17 cellular contexts compared by ENCODE assay signal in genomic region chr2:127426501-127427354, GRCh38. TPM values are rescaled to one million over a fixed set of nuclear protein-coding genes. Genes with fewer than 3 reads are reported as not detected.
DNase-seq lines count a peak whose midpoint lies in the region; ATAC-seq, FAIRE-seq and TF ChIP-seq lines count a peak whose summit lies in the region.
"Had no signal": no experiment of that assay in that cellular context is flagged by ENCODE, and none has a peak within 500 bp of the region (broad histone marks: within the 10 kb centered on the region; RNA-seq: fewer than 3 reads in every experiment).

No MANE protein-coding gene starts in this region.

- no peak for FAIRE-seq in H1 (lab: Jason Lieb, UNC)
- FAIRE-seq: D721Med, G401.6, GM12892, HTR-8/SVneo had no signal

- no peaks in the 10 kb centered on the region for H3K9me3 ChIP-seq in H1 (ENCODE audit: insufficient read depth in 2 of 2, low read depth in 1 of 2, low read length in 1 of 2)
- H3K9me3 ChIP-seq in testis = no peaks in the 10 kb centered on the region
- H3K9me3 ChIP-seq in gastrocnemius medialis = no peaks in the 10 kb centered on the region
- H3K9me3 ChIP-seq: Caco-2 had no signal

- 0 out of 2 replicates have a peak overlapping the region, but pooled peaks have one; percentile 18 for H2BK20ac ChIP-seq in H1 (ENCODE audit: low read length)

- H3K4me2 ChIP-seq in H1 (ENCODE audit: insufficient read depth in 1 of 2, low read depth in 2 of 2, low read length in 2 of 2) = no peak overlapping the region

- in situ Hi-C loops in gastrocnemius medialis (cut with MboI; ENCODE audit: low sequenced_read_pairs in 4 of 4) = no loop called here

- TF ChIP-seq CTCF in H1 (IDR thresholded peaks at IDR 0.05; ENCODE audit: control extremely low read depth in 1 of 3, insufficient read depth in 1 of 3, low read depth in 1 of 3, low read length in 3 of 3) (no peak), testis (IDR thresholded peaks at IDR 0.05) (no peak), gastrocnemius medialis (IDR thresholded peaks at IDR 0.05 in 4 of 5, conservative IDR thresholded peaks at IDR 0.05 in 1 of 5) (no peak)

- H3K23me2 ChIP-seq in H1 (ENCODE audit: low read depth, low read length) = peaks cover 12% of the 10 kb centered on the region

- H4K5ac ChIP-seq in H1 (ENCODE audit: insufficient read length, low read depth, low read length) = no peak overlapping the region

- no peak overlapping the region for H3K4ac ChIP-seq in H1 (replicated peaks; ENCODE audit: insufficient read length, low read depth, low read length)

- H3K4me3 ChIP-seq in H1 (ENCODE audit: extremely low read depth in 1 of 4, insufficient read depth in 2 of 4, low read depth in 3 of 4, low read length in 4 of 4) = no peak overlapping the region
- no peak overlapping the region for H3K4me3 ChIP-seq in testis
- H3K4me3 ChIP-seq in gastrocnemius medialis = no peak overlapping the region

- H3K36me3 ChIP-seq in H1 (ENCODE audit: control insufficient read depth in 2 of 4, insufficient read depth in 4 of 4, low read length in 3 of 4) (no peaks in the 10 kb centered on the region), testis (ENCODE audit: low read depth, missing control alignments) (no peaks in the 10 kb centered on the region), gastrocnemius medialis (no peaks in the 10 kb centered on the region)

- CTCF ChIA-PET in H1 (lab: Charles Lee; ENCODE audit: partially characterized antibody) = interaction anchor here (1.5 to 9.2 kb wide), 3 partner anchors 9 to 38 kb away, joined by 3 to 74 read pairs (median 46); partner anchors contain the start of gene PROC

- peak; percentile 10 for ATAC-seq in Right ventricle myocardium inferior
- no peak for ATAC-seq in left cardiac atrium
- no peak for ATAC-seq in gastrocnemius medialis

- H4K8ac ChIP-seq in H1 (ENCODE audit: extremely low read depth, insufficient read depth, low read length) = no peak overlapping the region

- H3K27ac ChIP-seq in H1 (ENCODE audit: low read depth, low read length) (no peak overlapping the region), testis (no peak overlapping the region), gastrocnemius medialis (no peak overlapping the region)
- H3K27ac ChIP-seq: C4-2B had no signal

- no peak for DNase-seq in Right ventricle myocardium inferior (ENCODE audit: missing footprints)
- DNase-seq in left cardiac atrium = no peak
- peak; percentile 1 for DNase-seq in AG08396 (ENCODE audit: low spot score)
- DNase-seq in H1 (ENCODE audit: low read depth in 1 of 2, low spot score in 2 of 2) = peak in 1 of 2 experiments; percentile 39
- peak; percentile 9 for DNase-seq in testis
- DNase-seq in gastrocnemius medialis = no peak
- DNase-seq: AML-193; Caco-2; CD4-positive, alpha-beta T cell; GOT3; H9 had no signal

- POLR2A ChIA-PET in H1 (lab: Charles Lee; ENCODE audit: partially characterized antibody) = interaction anchor here (0.6 kb wide), 1 partner anchor 153 kb away, joined by 3 read pairs; no protein-coding TSS in a partner anchor

- H3K4me1 ChIP-seq in H1 (replicated peaks in 1 of 4; ENCODE audit: control insufficient read depth in 3 of 4, insufficient read depth in 4 of 4, low read length in 3 of 4) (peaks cover 0 to 13% (median 5%) of the 10 kb centered on the region in 4 experiments; a peak in 5 of 7 replicates), testis (peaks cover 8% of the 10 kb centered on the region), gastrocnemius medialis (peaks cover 7% of the 10 kb centered on the region in 2 donors)
- H3K4me1 ChIP-seq: Caco-2 had no signal

- TF ChIP-seq RAD21 in H1 (IDR thresholded peaks at IDR 0.05 in 1 of 2, conservative IDR thresholded peaks at IDR 0.05 in 1 of 2; ENCODE audit: low read depth in 2 of 2, low read length in 2 of 2) = no peak

- 81% methylated on average over 8 of the region's 10 CpGs; no CpG with 5 or more reads in 1 of the 2 experiments for WGBS in H1 (ENCODE audit: extremely low coverage in 1 of 2, insufficient coverage in 1 of 2, insufficient read length in 1 of 2, insufficient replicate concordance in 2 of 2, low coverage in 1 of 2, low lambda C conversion rate in 2 of 2, missing lambda C conversion rate in 1 of 2), 2 experiments
- WGBS in testis, 2 donors = 88 to 96% methylated on average over 8 to 10 of the region's 10 CpGs

- no peak overlapping the region for H2BK12ac ChIP-seq in H1 (ENCODE audit: low read depth, low read length)

- H2BK15ac ChIP-seq in H1 (ENCODE audit: low read length) = 0 out of 2 replicates have a peak overlapping the region, but pooled peaks have one; percentile 88

- H3K23ac ChIP-seq in H1 (ENCODE audit: insufficient read length) = no peak overlapping the region

- no peak overlapping the region for H3K14ac ChIP-seq in H1 (ENCODE audit: insufficient read length)

- H3K9ac ChIP-seq in H1 (replicated peaks in 1 of 4; ENCODE audit: extremely low read depth in 1 of 4, low read depth in 3 of 4, low read length in 3 of 4) = no peak overlapping the region

- intact Hi-C loops in Right ventricle myocardium inferior (cut with DNase I) (no loop called here), left cardiac atrium (cut with DNase I) (no loop called here), testis (cut with DNase I; ENCODE audit: low total_unique reads) (no loop called here), gastrocnemius medialis (cut with DNase I; ENCODE audit: low total_unique reads) (no loop called here)

- H2BK120ac ChIP-seq in H1 (replicated peaks; ENCODE audit: low read depth, low read length) = no peak overlapping the region

- no peaks in the 10 kb centered on the region for H4K20me1 ChIP-seq in H1 (replicated peaks in 1 of 2; ENCODE audit: control insufficient read depth in 1 of 2, insufficient read depth in 2 of 2, low read length in 2 of 2)

- H2AFZ ChIP-seq in H1 (ENCODE audit: low read length) = no peak overlapping the region

- H4K91ac ChIP-seq in H1 (replicated peaks; ENCODE audit: insufficient read length, low read length) = no peak overlapping the region

- H3K79me1 ChIP-seq in H1 (ENCODE audit: low read depth, low read length) = no peaks in the 10 kb centered on the region

- no peak overlapping the region for H2AK5ac ChIP-seq in H1 (ENCODE audit: low read depth, low read length)

- no peak overlapping the region for H3K56ac ChIP-seq in H1 (replicated peaks; ENCODE audit: insufficient read length, low read depth, low read length)

- H3K27me3 ChIP-seq in H1 (replicated peaks in 1 of 4; ENCODE audit: control insufficient read depth in 3 of 4, extremely low read depth in 1 of 4, insufficient read depth in 3 of 4, low read length in 3 of 4) (peaks cover 0 to 26% (median 22%) of the 10 kb centered on the region in 4 experiments; a peak in 6 of 7 replicates), testis (no peaks in the 10 kb centered on the region), gastrocnemius medialis (peaks cover 24 to 31% (median 28%) of the 10 kb centered on the region in 3 donors)

- TF ChIP-seq POLR2A in H1 (IDR thresholded peaks at IDR 0.05; ENCODE audit: control extremely low read depth in 1 of 2, low read depth in 2 of 2, low read length in 2 of 2) (no peak), testis (IDR thresholded peaks at IDR 0.05) (no peak), gastrocnemius medialis (IDR thresholded peaks at IDR 0.05) (no peak)

- no peak overlapping the region for H3K18ac ChIP-seq in H1 (ENCODE audit: extremely low read depth, low read length)

- H3K79me2 ChIP-seq in H1 (ENCODE audit: control insufficient read depth in 1 of 2, insufficient read depth in 2 of 2, low read length in 2 of 2) = no peaks in the 10 kb centered on the region

- H2BK5ac ChIP-seq in H1 (ENCODE audit: low read depth, low read length) = no peak overlapping the region

- no peak for TF ChIP-seq EP300 in H1 (IDR thresholded peaks at IDR 0.05; ENCODE audit: borderline replicate concordance in 1 of 2, low read depth in 2 of 2, low read length in 2 of 2)

TF ChIP-seq in H1, 55 proteins besides CTCF, POLR2A, EP300 and RAD21 (continues in another document):
- TF ChIP-seq SP2 (IDR thresholded peaks at IDR 0.05; ENCODE audit: low read length) (no peak), MAFK (IDR thresholded peaks at IDR 0.05; ENCODE audit: low read depth, low read length) (no peak), EGR1 (IDR thresholded peaks at IDR 0.05; ENCODE audit: borderline replicate concordance, low read depth, low read length) (no peak), JUND (IDR thresholded peaks at IDR 0.05; ENCODE audit: low read length) (no peak), SIRT6 (IDR thresholded peaks at IDR 0.05; ENCODE audit: low read length) (no peak), GABPA (IDR thresholded peaks at IDR 0.05; ENCODE audit: borderline replicate concordance, insufficient read depth, low read length) (no peak), BACH1 (IDR thresholded peaks at IDR 0.05; ENCODE audit: low read length) (no peak)

RNA-seq across cellular contexts. Expression of gene PROC, which starts 8.5 kb away (rescaled TPM):
- not detected for total RNA-seq in Right ventricle myocardium inferior
- total RNA-seq in left cardiac atrium = not detected
- total RNA-seq in H1 (2021; fragmentation: NEBNext Ultra II Directional; extraction: Animal tissue kit (Norgen Biotek cat#: 25700)) = 1.5 and 1.7 TPM in 2 replicates
- polyA plus RNA-seq in H1 (2011; rRNA removed) = 1.6 and 2.2 TPM in 2 replicates
- polyA plus RNA-seq in H1 (2011; cell fraction: cytosol; rRNA removed) = 1.5 TPM
- polyA plus RNA-seq in H1 (2011; cell fraction: nucleus; rRNA removed) = 2.2 TPM
- polyA plus RNA-seq in H1 (2012, experiment 1 of 2) = 1.3 to 2.7 TPM (median 2.3 TPM) in 4 replicates
- 1.5 TPM for polyA plus RNA-seq in H1 (2012, experiment 2 of 2)
- 1.7 TPM for polyA plus RNA-seq in H1 (2013, experiment 1 of 2)
- polyA plus RNA-seq in H1 (2013, experiment 2 of 2) = 1.4 TPM
- polyA minus RNA-seq in H1 (2011; rRNA and poly(A)+ RNA removed) = 0.19 and 0.24 TPM in 2 replicates
- polyA minus RNA-seq in H1 (2011; cell fraction: cytosol; rRNA and poly(A)+ RNA removed) = not detected
- polyA minus RNA-seq in H1 (2011; cell fraction: nucleus; rRNA and poly(A)+ RNA removed) = not detected
- total RNA-seq in testis = under 1 TPM in 1 of 2 donors, not detected in 1; 0.63 TPM
- polyA plus RNA-seq in testis (ENCODE audit: insufficient read depth, low read depth, low replicate concordance) = not detected
- total RNA-seq in gastrocnemius medialis = under 1 TPM in 2 of 4 donors, not detected in 2; 0.29 to 0.58 TPM
- polyA plus RNA-seq: IgD-negative memory B cell had no signal

RNA-seq across cellular contexts. Expression of gene MAP3K2, which starts 39.0 kb away (rescaled TPM):
- total RNA-seq in Right ventricle myocardium inferior = 23.4 TPM
- 10 to 100 TPM; 29.3 to 31.2 TPM for total RNA-seq in left cardiac atrium
- total RNA-seq in H1 (2021; fragmentation: NEBNext Ultra II Directional; extraction: Animal tissue kit (Norgen Biotek cat#: 25700)) = 23.2 and 24.2 TPM in 2 replicates
- polyA plus RNA-seq in H1 (2011; rRNA removed) = 2.0 and 2.3 TPM in 2 replicates
- polyA plus RNA-seq in H1 (2011; cell fraction: cytosol; rRNA removed) = 2.8 TPM
- 7.5 TPM for polyA plus RNA-seq in H1 (2011; cell fraction: nucleus; rRNA removed)
- polyA plus RNA-seq in H1 (2012, experiment 1 of 2) = 3.8 to 5.9 TPM (median 5.7 TPM) in 4 replicates
- 0.22 TPM for polyA plus RNA-seq in H1 (2012, experiment 2 of 2)
- polyA plus RNA-seq in H1 (2013, experiment 1 of 2) = 8.0 TPM
- 7.1 TPM for polyA plus RNA-seq in H1 (2013, experiment 2 of 2)
- polyA minus RNA-seq in H1 (2011; rRNA and poly(A)+ RNA removed) = 16.6 and 27.5 TPM in 2 replicates
- 21.1 TPM for polyA minus RNA-seq in H1 (2011; cell fraction: cytosol; rRNA and poly(A)+ RNA removed)
- 31.6 TPM for polyA minus RNA-seq in H1 (2011; cell fraction: nucleus; rRNA and poly(A)+ RNA removed)
- total RNA-seq in testis = 10 to 100 TPM; 74.0 to 74.5 TPM
- 16.3 TPM for polyA plus RNA-seq in testis (ENCODE audit: insufficient read depth, low read depth, low replicate concordance)
- total RNA-seq in gastrocnemius medialis = 10 to 100 TPM; 33.8 to 46.4 (median 39.4) TPM

Comparison
In these comparisons a context has a peak if more than half of its experiments do, and no peak if none do; other contexts are left out.
1. DNase-seq: peak in AG08396 (single experiment) and testis (single experiment); none in Right ventricle myocardium inferior (single experiment), left cardiac atrium (single experiment) and gastrocnemius medialis (0 of 2).